In the genomic region with DNA sequence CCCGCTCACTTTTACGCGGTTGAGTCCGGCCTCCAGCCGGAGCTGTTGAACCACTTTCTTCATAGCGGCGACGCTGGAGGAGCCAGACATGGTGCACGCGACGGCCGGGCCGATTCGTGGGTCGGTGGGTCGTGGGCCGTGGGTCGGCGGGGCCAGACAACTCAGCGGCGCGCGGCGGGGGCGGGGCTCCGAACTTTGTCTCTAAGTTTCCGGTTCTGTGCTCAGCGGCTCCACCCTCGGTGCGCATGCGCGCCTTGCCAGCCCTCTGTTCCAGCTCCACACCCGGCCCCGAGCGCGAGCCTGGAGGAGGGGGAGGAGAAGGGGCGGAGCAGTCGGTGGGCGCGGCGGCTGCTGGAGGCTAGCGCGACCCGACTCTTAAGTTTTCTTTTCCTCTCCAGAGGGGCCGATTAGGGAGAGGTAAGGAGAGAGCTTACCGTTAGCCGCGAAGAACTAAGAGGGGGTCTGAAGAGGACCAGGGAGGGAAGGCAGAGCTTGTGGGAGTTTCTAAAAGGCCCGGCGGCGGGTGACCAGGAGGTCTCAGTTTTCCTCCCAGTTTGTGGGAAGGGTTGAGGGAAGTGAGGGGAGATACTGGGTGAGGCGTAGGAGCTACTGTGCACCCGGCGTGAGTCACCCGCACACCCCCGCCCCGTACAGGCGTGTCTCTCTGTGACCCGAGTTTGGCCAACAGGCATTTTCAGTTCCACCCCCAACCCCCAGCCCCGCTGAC, we compare ENCODE assay signal across 8 cellular contexts. TPM values are rescaled to one million over a fixed set of nuclear protein-coding genes. Genes with fewer than 3 reads are reported as not detected.
A peak's percentile ranks its signal among the peaks of the same experiment; 100 is the strongest.
DNase-seq lines count a peak whose midpoint lies in the region; ATAC-seq lines count a peak whose summit lies in the region.

A gene (minus strand): TSS at position 580 of the 727 bp plus-strand sequence. CDS start 490 bp downstream, at position 90.
A gene with protein sequence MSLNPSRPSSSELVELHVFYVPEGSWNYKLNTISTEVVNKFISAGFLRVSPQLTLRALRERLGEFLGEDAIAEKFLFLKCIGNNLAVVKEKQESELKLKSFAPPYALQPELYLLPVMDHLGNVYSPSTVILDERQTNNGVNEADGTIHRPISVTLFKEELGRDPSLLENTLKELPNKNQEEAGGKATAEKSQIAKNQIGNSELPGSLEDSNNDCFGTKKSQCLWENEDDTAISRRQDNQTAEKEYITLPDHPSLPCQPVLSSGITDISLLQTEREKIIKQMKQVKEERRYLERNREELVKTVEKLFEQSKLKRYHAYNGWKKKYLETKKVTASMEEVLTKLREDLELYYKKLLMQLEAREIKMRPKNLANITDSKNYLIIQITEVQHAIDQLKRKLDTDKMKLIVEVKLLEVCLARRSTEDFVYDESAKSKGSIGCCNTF (plus strand): TSS at position 385 of the 727 bp plus-strand sequence. CDS start 9,974 bp downstream, outside the sequence.

- peaks cover 33 to 37% (median 35%) of the 10 kb centered on the region in 3 donors for H3K4me1 Mint-ChIP-seq in IgD-negative memory B cell

- ATAC-seq in GM21576 (IDR thresholded peaks at IDR 0.05; ENCODE audit: unreplicated experiment) = peak; percentile 78

- H3K9me3 Mint-ChIP-seq in IgD-negative memory B cell = no peaks in the 10 kb centered on the region

- H3K4me3 ChIP-seq in esophagus (ENCODE audit: low read depth in 1 of 2, low read length in 2 of 2) (peak within 1 kb of the TSS; percentile 83 to 100), mucosa of stomach (ENCODE audit: low read length) (peak within 1 kb of the TSS; percentile 71)

- peak within 1 kb of the TSS; percentile 90 to 99 (median 98) for H3K4me3 Mint-ChIP-seq in IgD-negative memory B cell

- DNase-seq in DMS153 (lab: John Stamatoyannopoulos, UW) = peak; percentile 91
- DNase-seq in OCI-M1 (lab: John Stamatoyannopoulos, UW) = peak; percentile 98
- peak; percentile 97 for DNase-seq in activated T-cell treated with anti-CD3 and anti-CD28 coated beads, Interleukin-2, amount 50 U/mL, for 1 hour
- DNase-seq in stimulated activated CD8-positive, alpha-beta memory T cell treated with anti-CD3 and anti-CD28 coated beads, Interleukin-4, amount 100 ng/mL, for 48 hours = peak; percentile 99

- H3K36me3 ChIP-seq in esophagus (ENCODE audit: control insufficient read depth in 2 of 2, insufficient read depth in 2 of 2, low read length in 1 of 2) (no peaks in the 10 kb centered on the region), mucosa of stomach (ENCODE audit: control insufficient read depth, insufficient read depth, low read length) (no peaks in the 10 kb centered on the region)

- WGBS in esophagus, 2 donors = 0 to 1% methylated on average over 42 to 60 of the region's 60 CpGs

- H3K9me3 ChIP-seq in esophagus (ENCODE audit: control insufficient read depth in 2 of 2, insufficient read depth in 1 of 2, low read depth in 1 of 2, low read length in 1 of 2) (no peaks in the 10 kb centered on the region), mucosa of stomach (ENCODE audit: control insufficient read depth, low read length) (no peaks in the 10 kb centered on the region)

- H3K4me1 ChIP-seq in esophagus (ENCODE audit: control insufficient read depth in 2 of 2, insufficient read depth in 2 of 2, low read length in 1 of 2) (no peaks in the 10 kb centered on the region), mucosa of stomach (ENCODE audit: control insufficient read depth, insufficient read depth, low read length) (no peaks in the 10 kb centered on the region)

- H3K36me3 Mint-ChIP-seq in IgD-negative memory B cell = no peaks in the 10 kb centered on the region

- H3K9ac ChIP-seq in mucosa of stomach (ENCODE audit: low read length) = peak within 1 kb of the TSS; percentile 86

- peak within 1 kb of the TSS; percentile 94 to 96 for H3K27ac ChIP-seq in esophagus (ENCODE audit: low read depth in 2 of 2, low read length in 1 of 2)

- H3K27ac Mint-ChIP-seq in IgD-negative memory B cell = peak within 1 kb of the TSS; percentile 77 to 97 (median 93)

- H3K27me3 ChIP-seq in esophagus (ENCODE audit: control insufficient read depth in 1 of 2, insufficient read depth in 2 of 2, low read length in 2 of 2) = no peaks in the 10 kb centered on the region
- no peaks in the 10 kb centered on the region for H3K27me3 ChIP-seq in mucosa of stomach (ENCODE audit: control insufficient read depth, insufficient read depth, low read length)

- H3K27me3 Mint-ChIP-seq in IgD-negative memory B cell = no peaks in the 10 kb centered on the region

RNA-seq across cellular contexts. Expression of the first gene that starts in this region (rescaled TPM):
- polyA plus RNA-seq in IgD-negative memory B cell = 263 TPM
- polyA plus RNA-seq in esophagus = 100 to 1,000 TPM; 104 to 121 TPM

RNA-seq across cellular contexts. Expression of the second gene that starts in this region (rescaled TPM):
- polyA plus RNA-seq in IgD-negative memory B cell = 0.15 TPM
- polyA plus RNA-seq in esophagus = 1 to 10 TPM in 1 of 2 donors, under 1 TPM in 1; 0.48 to 1.3 TPM

Comparison
In these comparisons a context has a peak if more than half of its experiments do, and no peak if none do; other contexts are left out.
1. Peak in every context shown above with its lines: DNase-seq, ATAC-seq, H3K4me3 ChIP-seq and H3K27ac ChIP-seq.